In the genomic region with DNA sequence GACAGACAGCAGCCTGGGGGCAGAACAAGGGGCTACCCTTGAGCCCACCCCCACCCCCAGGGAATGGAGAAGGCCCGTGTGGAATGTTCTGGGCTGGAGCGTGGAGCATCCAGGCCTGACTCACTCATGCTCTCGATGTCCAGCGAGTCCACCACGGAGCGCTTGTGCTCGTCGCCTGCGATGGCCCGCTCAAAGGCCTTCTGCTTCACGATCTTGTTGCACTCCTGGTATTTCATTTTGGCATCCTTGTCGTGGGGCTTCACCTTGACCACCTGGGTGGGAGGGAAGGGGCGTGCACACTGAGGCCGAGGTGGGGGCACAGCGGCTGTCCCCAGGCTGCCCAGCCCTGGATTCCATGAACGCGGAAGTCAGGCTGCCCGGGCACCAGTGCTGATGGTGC, we compare ENCODE assay signal across 6 cellular contexts. TPM values are rescaled to one million over a fixed set of nuclear protein-coding genes. Genes with fewer than 3 reads are reported as not detected.
"Had no signal": no experiment of that assay in that cellular context is flagged by ENCODE, and none has a peak within 500 bp of the region (broad histone marks: within the 10 kb centered on the region; RNA-seq: fewer than 3 reads in every experiment).

No MANE protein-coding gene starts in this region.

RNA-seq across cellular contexts. Expression of gene PNMA8B, which starts 31.1 kb away (rescaled TPM):
- total RNA-seq: PC-3, PC-9, RPMI7951, SJSA1, SK-MEL-5 had no signal

RNA-seq across cellular contexts. Expression of gene PNMA8A, which starts 55.4 kb away (rescaled TPM):
- total RNA-seq: OCI-LY7, PC-3, PC-9, RPMI7951 had no signal
